In the genomic region with DNA sequence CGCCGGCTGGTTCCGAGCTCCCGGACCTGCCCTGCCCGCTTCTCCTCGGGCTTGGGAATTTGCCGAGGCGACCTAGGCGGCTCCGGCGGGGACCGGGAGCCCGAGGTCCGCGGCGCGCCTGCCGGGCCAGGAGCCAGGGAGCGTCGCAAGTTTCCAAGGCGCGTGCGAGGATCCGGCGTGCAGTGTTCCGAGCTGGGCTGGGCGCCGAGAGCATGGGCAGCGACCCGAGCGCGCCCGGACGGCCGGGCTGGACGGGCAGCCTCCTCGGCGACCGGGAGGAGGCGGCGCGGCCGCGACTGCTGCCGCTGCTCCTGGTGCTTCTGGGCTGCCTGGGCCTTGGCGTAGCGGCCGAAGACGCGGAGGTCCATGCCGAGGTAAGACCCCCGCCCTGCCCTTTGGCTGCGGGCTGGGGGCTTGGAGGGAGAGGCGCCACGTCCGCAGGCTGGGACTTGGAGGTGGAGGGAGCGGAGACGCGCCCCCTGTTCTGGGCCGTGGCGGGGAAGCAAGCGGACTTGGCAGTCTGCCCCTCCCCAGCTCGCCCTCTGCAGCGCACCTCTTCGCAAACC, we compare ENCODE assay signal across 1 cellular context.
A peak's percentile ranks its signal among the peaks of the same experiment; 100 is the strongest.
TF ChIP-seq lines count a peak whose summit lies in the region.

No MANE protein-coding gene starts in this region.

TF ChIP-seq in HepG2, 621 proteins besides CTCF, POLR2A, EP300 and RAD21 (continued from another document and continues in another):
- TF ChIP-seq ZNF33A (CRISPR knock-in tag; IDR thresholded peaks at IDR 0.05; ENCODE audit: borderline replicate concordance): no peak
- 0 out of 2 replicates have a peak, but pooled peaks have one; percentile 11 for TF ChIP-seq ZBTB20 (CRISPR knock-in tag; IDR thresholded peaks at IDR 0.05; ENCODE audit: borderline replicate concordance, low read depth)
- no peak for TF ChIP-seq KLF15 (CRISPR knock-in tag; IDR thresholded peaks at IDR 0.05; ENCODE audit: borderline replicate concordance)
- no peak for TF ChIP-seq ZNF160 (CRISPR knock-in tag; IDR thresholded peaks at IDR 0.05)
- no peak for TF ChIP-seq ZNF670 (CRISPR knock-in tag; IDR thresholded peaks at IDR 0.05; ENCODE audit: borderline replicate concordance)
- TF ChIP-seq, protein P1, sequence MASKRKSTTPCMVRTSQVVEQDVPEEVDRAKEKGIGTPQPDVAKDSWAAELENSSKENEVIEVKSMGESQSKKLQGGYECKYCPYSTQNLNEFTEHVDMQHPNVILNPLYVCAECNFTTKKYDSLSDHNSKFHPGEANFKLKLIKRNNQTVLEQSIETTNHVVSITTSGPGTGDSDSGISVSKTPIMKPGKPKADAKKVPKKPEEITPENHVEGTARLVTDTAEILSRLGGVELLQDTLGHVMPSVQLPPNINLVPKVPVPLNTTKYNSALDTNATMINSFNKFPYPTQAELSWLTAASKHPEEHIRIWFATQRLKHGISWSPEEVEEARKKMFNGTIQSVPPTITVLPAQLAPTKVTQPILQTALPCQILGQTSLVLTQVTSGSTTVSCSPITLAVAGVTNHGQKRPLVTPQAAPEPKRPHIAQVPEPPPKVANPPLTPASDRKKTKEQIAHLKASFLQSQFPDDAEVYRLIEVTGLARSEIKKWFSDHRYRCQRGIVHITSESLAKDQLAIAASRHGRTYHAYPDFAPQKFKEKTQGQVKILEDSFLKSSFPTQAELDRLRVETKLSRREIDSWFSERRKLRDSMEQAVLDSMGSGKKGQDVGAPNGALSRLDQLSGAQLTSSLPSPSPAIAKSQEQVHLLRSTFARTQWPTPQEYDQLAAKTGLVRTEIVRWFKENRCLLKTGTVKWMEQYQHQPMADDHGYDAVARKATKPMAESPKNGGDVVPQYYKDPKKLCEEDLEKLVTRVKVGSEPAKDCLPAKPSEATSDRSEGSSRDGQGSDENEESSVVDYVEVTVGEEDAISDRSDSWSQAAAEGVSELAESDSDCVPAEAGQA (IDR thresholded peaks at IDR 0.05; ENCODE audit: low read depth): no peak
- TF ChIP-seq, protein P1 (CRISPR knock-in tag; IDR thresholded peaks at IDR 0.05; ENCODE audit: borderline replicate concordance): no peak
- no peak for TF ChIP-seq SYNCRIP (IDR thresholded peaks at IDR 0.05; ENCODE audit: insufficient read depth, low read depth, low read length)
- TF ChIP-seq SP2 (CRISPR knock-in tag; IDR thresholded peaks at IDR 0.05): peak; percentile 11; the same call in 1 of the 2 replicates
- TF ChIP-seq, protein P2, sequence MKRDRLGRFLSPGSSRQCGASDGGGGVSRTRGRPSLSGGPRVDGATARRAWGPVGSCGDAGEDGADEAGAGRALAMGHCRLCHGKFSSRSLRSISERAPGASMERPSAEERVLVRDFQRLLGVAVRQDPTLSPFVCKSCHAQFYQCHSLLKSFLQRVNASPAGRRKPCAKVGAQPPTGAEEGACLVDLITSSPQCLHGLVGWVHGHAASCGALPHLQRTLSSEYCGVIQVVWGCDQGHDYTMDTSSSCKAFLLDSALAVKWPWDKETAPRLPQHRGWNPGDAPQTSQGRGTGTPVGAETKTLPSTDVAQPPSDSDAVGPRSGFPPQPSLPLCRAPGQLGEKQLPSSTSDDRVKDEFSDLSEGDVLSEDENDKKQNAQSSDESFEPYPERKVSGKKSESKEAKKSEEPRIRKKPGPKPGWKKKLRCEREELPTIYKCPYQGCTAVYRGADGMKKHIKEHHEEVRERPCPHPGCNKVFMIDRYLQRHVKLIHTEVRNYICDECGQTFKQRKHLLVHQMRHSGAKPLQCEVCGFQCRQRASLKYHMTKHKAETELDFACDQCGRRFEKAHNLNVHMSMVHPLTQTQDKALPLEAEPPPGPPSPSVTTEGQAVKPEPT (CRISPR knock-in tag; IDR thresholded peaks at IDR 0.05; ENCODE audit: low read depth): 0 out of 2 replicates have a peak, but pooled peaks have one; percentile 22
- no peak for TF ChIP-seq ZNF501 (CRISPR knock-in tag; IDR thresholded peaks at IDR 0.05)
- TF ChIP-seq PRMT3 (CRISPR knock-in tag; IDR thresholded peaks at IDR 0.05; ENCODE audit: borderline replicate concordance, low read depth): no peak
- TF ChIP-seq SRSF1 (optimal IDR thresholded peaks at IDR 0.05; ENCODE audit: low read depth, low read length): no peak
- TF ChIP-seq, protein P3, sequence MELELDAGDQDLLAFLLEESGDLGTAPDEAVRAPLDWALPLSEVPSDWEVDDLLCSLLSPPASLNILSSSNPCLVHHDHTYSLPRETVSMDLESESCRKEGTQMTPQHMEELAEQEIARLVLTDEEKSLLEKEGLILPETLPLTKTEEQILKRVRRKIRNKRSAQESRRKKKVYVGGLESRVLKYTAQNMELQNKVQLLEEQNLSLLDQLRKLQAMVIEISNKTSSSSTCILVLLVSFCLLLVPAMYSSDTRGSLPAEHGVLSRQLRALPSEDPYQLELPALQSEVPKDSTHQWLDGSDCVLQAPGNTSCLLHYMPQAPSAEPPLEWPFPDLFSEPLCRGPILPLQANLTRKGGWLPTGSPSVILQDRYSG (CRISPR knock-in tag; IDR thresholded peaks at IDR 0.05): 0 out of 2 replicates have a peak, but pooled peaks have one; percentile 28
- TF ChIP-seq, protein P4, sequence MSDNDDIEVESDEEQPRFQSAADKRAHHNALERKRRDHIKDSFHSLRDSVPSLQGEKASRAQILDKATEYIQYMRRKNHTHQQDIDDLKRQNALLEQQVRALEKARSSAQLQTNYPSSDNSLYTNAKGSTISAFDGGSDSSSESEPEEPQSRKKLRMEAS (IDR thresholded peaks at IDR 0.05): peak; percentile 67
- TF ChIP-seq, protein P5, sequence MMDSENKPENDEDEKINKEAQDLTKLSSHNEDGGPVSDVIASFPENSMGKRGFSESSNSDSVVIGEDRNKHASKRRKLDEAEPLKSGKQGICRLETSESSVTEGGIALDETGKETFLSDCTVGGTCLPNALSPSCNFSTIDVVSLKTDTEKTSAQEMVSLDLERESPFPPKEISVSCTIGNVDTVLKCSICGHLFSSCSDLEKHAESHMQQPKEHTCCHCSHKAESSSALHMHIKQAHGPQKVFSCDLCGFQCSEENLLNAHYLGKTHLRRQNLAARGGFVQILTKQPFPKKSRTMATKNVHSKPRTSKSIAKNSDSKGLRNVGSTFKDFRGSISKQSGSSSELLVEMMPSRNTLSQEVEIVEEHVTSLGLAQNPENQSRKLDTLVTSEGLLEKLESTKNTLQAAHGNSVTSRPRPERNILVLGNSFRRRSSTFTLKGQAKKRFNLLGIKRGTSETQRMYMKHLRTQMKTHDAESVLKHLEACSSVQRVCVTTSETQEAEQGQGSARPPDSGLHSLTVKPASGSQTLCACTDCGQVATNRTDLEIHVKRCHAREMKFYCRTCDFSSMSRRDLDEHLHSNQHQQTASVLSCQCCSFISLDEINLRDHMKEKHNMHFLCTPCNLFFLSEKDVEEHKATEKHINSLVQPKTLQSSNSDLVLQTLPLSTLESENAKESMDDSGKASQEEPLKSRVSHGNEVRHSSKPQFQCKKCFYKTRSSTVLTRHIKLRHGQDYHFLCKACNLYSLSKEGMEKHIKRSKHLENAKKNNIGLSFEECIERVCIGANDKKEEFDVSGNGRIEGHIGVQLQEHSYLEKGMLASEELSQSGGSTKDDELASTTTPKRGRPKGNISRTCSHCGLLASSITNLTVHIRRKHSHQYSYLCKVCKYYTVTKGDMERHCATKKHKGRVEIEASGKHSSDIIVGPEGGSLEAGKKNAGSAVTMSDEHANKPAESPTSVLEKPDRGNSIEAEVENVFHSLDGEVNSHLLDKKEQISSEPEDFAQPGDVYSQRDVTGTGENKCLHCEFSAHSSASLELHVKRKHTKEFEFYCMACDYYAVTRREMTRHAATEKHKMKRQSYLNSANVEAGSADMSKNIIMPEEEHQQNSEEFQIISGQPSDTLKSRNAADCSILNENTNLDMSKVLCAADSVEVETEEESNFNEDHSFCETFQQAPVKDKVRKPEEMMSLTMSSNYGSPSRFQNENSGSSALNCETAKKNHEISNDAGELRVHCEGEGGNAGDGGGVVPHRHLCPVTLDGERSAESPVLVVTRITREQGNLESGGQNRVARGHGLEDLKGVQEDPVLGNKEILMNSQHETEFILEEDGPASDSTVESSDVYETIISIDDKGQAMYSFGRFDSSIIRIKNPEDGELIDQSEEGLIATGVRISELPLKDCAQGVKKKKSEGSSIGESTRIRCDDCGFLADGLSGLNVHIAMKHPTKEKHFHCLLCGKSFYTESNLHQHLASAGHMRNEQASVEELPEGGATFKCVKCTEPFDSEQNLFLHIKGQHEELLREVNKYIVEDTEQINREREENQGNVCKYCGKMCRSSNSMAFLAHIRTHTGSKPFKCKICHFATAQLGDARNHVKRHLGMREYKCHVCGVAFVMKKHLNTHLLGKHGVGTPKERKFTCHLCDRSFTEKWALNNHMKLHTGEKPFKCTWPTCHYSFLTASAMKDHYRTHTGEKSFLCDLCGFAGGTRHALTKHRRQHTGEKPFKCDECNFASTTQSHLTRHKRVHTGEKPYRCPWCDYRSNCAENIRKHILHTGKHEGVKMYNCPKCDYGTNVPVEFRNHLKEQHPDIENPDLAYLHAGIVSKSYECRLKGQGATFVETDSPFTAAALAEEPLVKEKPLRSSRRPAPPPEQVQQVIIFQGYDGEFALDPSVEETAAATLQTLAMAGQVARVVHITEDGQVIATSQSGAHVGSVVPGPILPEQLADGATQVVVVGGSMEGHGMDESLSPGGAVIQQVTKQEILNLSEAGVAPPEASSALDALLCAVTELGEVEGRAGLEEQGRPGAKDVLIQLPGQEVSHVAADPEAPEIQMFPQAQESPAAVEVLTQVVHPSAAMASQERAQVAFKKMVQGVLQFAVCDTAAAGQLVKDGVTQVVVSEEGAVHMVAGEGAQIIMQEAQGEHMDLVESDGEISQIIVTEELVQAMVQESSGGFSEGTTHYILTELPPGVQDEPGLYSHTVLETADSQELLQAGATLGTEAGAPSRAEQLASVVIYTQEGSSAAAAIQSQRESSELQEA (CRISPR knock-in tag; IDR thresholded peaks at IDR 0.05; ENCODE audit: not compliant biosample characterization): peak; percentile 3
- no peak for TF ChIP-seq RORA (CRISPR knock-in tag; IDR thresholded peaks at IDR 0.05)
- TF ChIP-seq IKZF4 (CRISPR knock-in tag; IDR thresholded peaks at IDR 0.05; ENCODE audit: borderline replicate concordance, low read depth, not compliant biosample characterization): peak; percentile 21
- no peak for TF ChIP-seq ZSCAN30 (CRISPR knock-in tag; IDR thresholded peaks at IDR 0.05)
- TF ChIP-seq, protein P6, sequence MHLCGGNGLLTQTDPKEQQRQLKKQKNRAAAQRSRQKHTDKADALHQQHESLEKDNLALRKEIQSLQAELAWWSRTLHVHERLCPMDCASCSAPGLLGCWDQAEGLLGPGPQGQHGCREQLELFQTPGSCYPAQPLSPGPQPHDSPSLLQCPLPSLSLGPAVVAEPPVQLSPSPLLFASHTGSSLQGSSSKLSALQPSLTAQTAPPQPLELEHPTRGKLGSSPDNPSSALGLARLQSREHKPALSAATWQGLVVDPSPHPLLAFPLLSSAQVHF (CRISPR knock-in tag; IDR thresholded peaks at IDR 0.05): 0 out of 2 replicates have a peak, but pooled peaks have one; percentile 46
- no peak; the same call in 1 of the 2 replicates for TF ChIP-seq ZNF264 (CRISPR knock-in tag; IDR thresholded peaks at IDR 0.05)
- TF ChIP-seq SIN3B (IDR thresholded peaks at IDR 0.05; ENCODE audit: low read length): no peak
- 0 out of 2 replicates have a peak, but pooled peaks have one; percentile 58 for TF ChIP-seq CAMTA2 (CRISPR knock-in tag; IDR thresholded peaks at IDR 0.05; ENCODE audit: borderline replicate concordance)
- TF ChIP-seq, protein P7, sequence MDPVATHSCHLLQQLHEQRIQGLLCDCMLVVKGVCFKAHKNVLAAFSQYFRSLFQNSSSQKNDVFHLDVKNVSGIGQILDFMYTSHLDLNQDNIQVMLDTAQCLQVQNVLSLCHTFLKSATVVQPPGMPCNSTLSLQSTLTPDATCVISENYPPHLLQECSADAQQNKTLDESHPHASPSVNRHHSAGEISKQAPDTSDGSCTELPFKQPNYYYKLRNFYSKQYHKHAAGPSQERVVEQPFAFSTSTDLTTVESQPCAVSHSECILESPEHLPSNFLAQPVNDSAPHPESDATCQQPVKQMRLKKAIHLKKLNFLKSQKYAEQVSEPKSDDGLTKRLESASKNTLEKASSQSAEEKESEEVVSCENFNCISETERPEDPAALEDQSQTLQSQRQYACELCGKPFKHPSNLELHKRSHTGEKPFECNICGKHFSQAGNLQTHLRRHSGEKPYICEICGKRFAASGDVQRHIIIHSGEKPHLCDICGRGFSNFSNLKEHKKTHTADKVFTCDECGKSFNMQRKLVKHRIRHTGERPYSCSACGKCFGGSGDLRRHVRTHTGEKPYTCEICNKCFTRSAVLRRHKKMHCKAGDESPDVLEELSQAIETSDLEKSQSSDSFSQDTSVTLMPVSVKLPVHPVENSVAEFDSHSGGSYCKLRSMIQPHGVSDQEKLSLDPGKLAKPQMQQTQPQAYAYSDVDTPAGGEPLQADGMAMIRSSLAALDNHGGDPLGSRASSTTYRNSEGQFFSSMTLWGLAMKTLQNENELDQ (CRISPR knock-in tag; IDR thresholded peaks at IDR 0.05; ENCODE audit: borderline replicate concordance): no peak
- peak; percentile 33; the same call in 1 of the 2 replicates for TF ChIP-seq ZNF777 (CRISPR knock-in tag; IDR thresholded peaks at IDR 0.05)
- peak; percentile 28 for TF ChIP-seq TAF15 (IDR thresholded peaks at IDR 0.05; ENCODE audit: low read depth, low read length, poor library complexity, severe bottlenecking)
- TF ChIP-seq POGZ (CRISPR knock-in tag; IDR thresholded peaks at IDR 0.05): no peak
- TF ChIP-seq ZNF17 (CRISPR knock-in tag; IDR thresholded peaks at IDR 0.05): no peak
- TF ChIP-seq FOSL2 (CRISPR knock-in tag; IDR thresholded peaks at IDR 0.05): no peak
- no peak for TF ChIP-seq AKAP8 (CRISPR knock-in tag; IDR thresholded peaks at IDR 0.05)
- TF ChIP-seq CHD4 (IDR thresholded peaks at IDR 0.05; ENCODE audit: borderline replicate concordance, low read length): no peak
- no peak for TF ChIP-seq KDM1A (CRISPR knock-in tag; IDR thresholded peaks at IDR 0.05)
- peak; percentile 87; the same call in 1 of the 2 replicates for TF ChIP-seq ARID2 (CRISPR knock-in tag; IDR thresholded peaks at IDR 0.05; ENCODE audit: borderline replicate concordance)
- peak; percentile 22; the same call in 1 of the 2 replicates for TF ChIP-seq HIVEP1 (CRISPR knock-in tag; IDR thresholded peaks at IDR 0.05)
- TF ChIP-seq ZSCAN29 (CRISPR knock-in tag; conservative IDR thresholded peaks at IDR 0.05): no peak
- TF ChIP-seq ZBTB21 (CRISPR knock-in tag; IDR thresholded peaks at IDR 0.05): no peak
- TF ChIP-seq, protein P8, sequence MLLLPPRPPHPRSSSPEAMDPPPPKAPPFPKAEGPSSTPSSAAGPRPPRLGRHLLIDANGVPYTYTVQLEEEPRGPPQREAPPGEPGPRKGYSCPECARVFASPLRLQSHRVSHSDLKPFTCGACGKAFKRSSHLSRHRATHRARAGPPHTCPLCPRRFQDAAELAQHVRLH (CRISPR knock-in tag; IDR thresholded peaks at IDR 0.05; ENCODE audit: borderline replicate concordance, low read depth): no peak
- peak; percentile 61; the same call in 1 of the 2 replicates for TF ChIP-seq SRY (CRISPR knock-in tag; IDR thresholded peaks at IDR 0.05)
